ENCODE assay signal across 12 cellular contexts in genomic region chr2:147499785-147500184, GRCh38.
A peak's percentile ranks its signal among the peaks of the same experiment; 100 is the strongest.
DNase-seq lines count a peak whose midpoint lies in the region; ATAC-seq and TF ChIP-seq lines count a peak whose summit lies in the region.
"Had no signal": no experiment of that assay in that cellular context is flagged by ENCODE, and none has a peak within 500 bp of the region (broad histone marks: within the 10 kb centered on the region; RNA-seq: fewer than 3 reads in every experiment).

No MANE protein-coding gene starts in this region.

- no peaks in the 10 kb centered on the region for H3K9me3 ChIP-seq in esophagus muscularis mucosa

- TF ChIP-seq CTCF in GM06990 (IDR thresholded peaks at IDR 0.05; ENCODE audit: insufficient read depth, low read length, poor library complexity, severe bottlenecking) (no peak), kidney epithelial cell (IDR thresholded peaks at IDR 0.05; ENCODE audit: insufficient read depth, low read length, poor library complexity, severe bottlenecking) (no peak), esophagus muscularis mucosa (IDR thresholded peaks at IDR 0.05) (no peak)

- H3K4me1 ChIP-seq in esophagus muscularis mucosa: peaks cover 2 to 23% (median 11%) of the 10 kb centered on the region in 4 donors

- H3K36me3 ChIP-seq in GM06990 (ENCODE audit: control insufficient read depth, insufficient read depth, low read length): no peaks in the 10 kb centered on the region
- no peaks in the 10 kb centered on the region for H3K36me3 ChIP-seq in kidney epithelial cell (ENCODE audit: control insufficient read depth, insufficient read depth, low read length)
- no peaks in the 10 kb centered on the region for H3K36me3 ChIP-seq in esophagus muscularis mucosa

- ATAC-seq in GM19452 (IDR thresholded peaks at IDR 0.05; ENCODE audit: unreplicated experiment): peak; percentile 81
- ATAC-seq in HG03460 (IDR thresholded peaks at IDR 0.05; ENCODE audit: unreplicated experiment): peak; percentile 59
- ATAC-seq in HG03039 (IDR thresholded peaks at IDR 0.05; ENCODE audit: unreplicated experiment): no peak

- in situ Hi-C loops in G401 (cut with HindIII; ENCODE audit: low sequenced_read_pairs): no loop called here

- no peak overlapping the region for H3K27ac ChIP-seq in esophagus muscularis mucosa (replicated peaks in 1 of 4)

- intact Hi-C loops in esophagus muscularis mucosa (cut with DNase I): no loop called here

- no peaks in the 10 kb centered on the region for H3K27me3 ChIP-seq in GM06990 (replicated peaks; ENCODE audit: control insufficient read depth, insufficient read depth, low read length)
- H3K27me3 ChIP-seq in kidney epithelial cell (ENCODE audit: control insufficient read depth, insufficient read depth, low read length): no peaks in the 10 kb centered on the region
- H3K27me3 ChIP-seq in esophagus muscularis mucosa: no peaks in the 10 kb centered on the region

- H3K4me3 ChIP-seq in GM06990 (replicated peaks; ENCODE audit: low read depth, low read length) (no peak overlapping the region), kidney epithelial cell (ENCODE audit: low read depth, low read length) (no peak overlapping the region), esophagus muscularis mucosa (no peak overlapping the region)

- DNase-seq in GM06990 (ENCODE audit: extremely low read depth, insufficient read length) (peak; percentile 43), kidney epithelial cell (ENCODE audit: low read depth) (peak; percentile 39), esophagus muscularis mucosa (ENCODE audit: extremely low spot score) (no peak), erythroblast (lab: John Stamatoyannopoulos, UW) (no peak), G401 (ENCODE audit: low spot score) (no peak)
- DNase-seq: activated T-cell treated with anti-CD3 and anti-CD28 coated beads, Interleukin-2, amount 50 U/mL, for 48 hours; DMS53; mesenchymal stem cell; NCI-H524 treated with DMSO at 0.1 percent for 48 hours had no signal

- TF ChIP-seq POLR2A in esophagus muscularis mucosa (IDR thresholded peaks at IDR 0.05; ENCODE audit: low read depth) (no peak), erythroblast (IDR thresholded peaks at IDR 0.05; ENCODE audit: low read length) (no peak)

- TF ChIP-seq EP300 in esophagus muscularis mucosa (IDR thresholded peaks at IDR 0.05): no peak

- 74% methylated on average over 2 of the region's 2 CpGs for WGBS in esophagus muscularis mucosa

Comparison
In these comparisons a context has a peak if more than half of its experiments do, and no peak if none do; other contexts are left out.
1. DNase-seq: peak in GM06990 (single experiment) and kidney epithelial cell (single experiment); none in esophagus muscularis mucosa (single experiment), erythroblast (0 of 2) and G401 (single experiment).